ENCODE assay signal across 10 cellular contexts in the genomic region with DNA sequence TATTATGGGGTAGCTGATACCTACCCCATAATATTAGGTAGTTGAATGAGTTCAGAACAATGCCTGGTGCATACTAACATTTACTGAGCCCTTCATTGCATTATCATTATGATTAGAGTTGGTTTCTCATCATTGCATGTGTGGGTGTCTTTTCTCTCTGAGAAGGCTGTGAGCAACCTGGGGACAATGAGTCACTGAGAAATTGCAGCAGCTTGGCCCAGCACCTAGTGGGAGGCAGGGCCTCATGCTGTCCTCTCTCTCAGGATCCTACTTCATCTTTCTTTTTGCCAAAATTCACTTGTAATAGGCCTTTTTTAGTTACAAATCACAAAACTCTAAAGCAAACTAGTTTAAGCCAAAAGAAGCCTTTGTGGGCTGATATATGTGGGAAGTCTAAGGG. TPM values are rescaled to one million over a fixed set of nuclear protein-coding genes. Genes with fewer than 3 reads are reported as not detected.
DNase-seq lines count a peak whose midpoint lies in the region; ATAC-seq and TF ChIP-seq lines count a peak whose summit lies in the region.
"Had no signal": no experiment of that assay in that cellular context is flagged by ENCODE, and none has a peak within 500 bp of the region (broad histone marks: within the 10 kb centered on the region; RNA-seq: fewer than 3 reads in every experiment).

No MANE protein-coding gene starts in this region.

- H3K27ac ChIP-seq in HUES48 (ENCODE audit: low read depth, low read length): peak overlapping the region; percentile 50

- H3K36me3 Mint-ChIP-seq in activated naive CD4-positive, alpha-beta T cell treated with anti-CD3 and anti-CD28 coated beads, Interleukin-2, amount 50 U/mL, for 72 hours: peaks cover 21 to 26% of the 10 kb centered on the region in 2 donors
- peaks cover 27% of the 10 kb centered on the region for H3K36me3 Mint-ChIP-seq in nephron (ENCODE audit: low read depth)

- H3K9me3 Mint-ChIP-seq in activated naive CD4-positive, alpha-beta T cell treated with anti-CD3 and anti-CD28 coated beads, Interleukin-2, amount 50 U/mL, for 72 hours: peaks cover 0 to 3% of the 10 kb centered on the region in 2 donors
- no peaks in the 10 kb centered on the region for H3K9me3 Mint-ChIP-seq in nephron

- no peaks in the 10 kb centered on the region for H3K27me3 ChIP-seq in HUES48 (ENCODE audit: control insufficient read depth, insufficient read depth, low read length)

- no peak for TF ChIP-seq CTCF in nephron (IDR thresholded peaks at IDR 0.05; ENCODE audit: unreplicated experiment in 3 of 3)

- no peak overlapping the region for H3K9ac ChIP-seq in HUES48 (ENCODE audit: low read depth, low read length)

- no peak overlapping the region for H3K4me3 Mint-ChIP-seq in nephron

- no peaks in the 10 kb centered on the region; the same call in 1 of the 2 replicates for H3K4me1 ChIP-seq in HUES48 (ENCODE audit: control insufficient read depth, insufficient read depth, low read length)

- H3K4me1 Mint-ChIP-seq in nephron: peaks cover 41% of the 10 kb centered on the region

- peak; percentile 86 to 94 for ATAC-seq in activated naive CD4-positive, alpha-beta T cell treated with anti-CD3 and anti-CD28 coated beads, Interleukin-2, amount 50 U/mL, for 72 hours
- ATAC-seq in GM21515 (IDR thresholded peaks at IDR 0.05; ENCODE audit: unreplicated experiment) (no peak), HG03139 (IDR thresholded peaks at IDR 0.05; ENCODE audit: unreplicated experiment) (no peak)

- peaks cover 27% of the 10 kb centered on the region for H3K36me3 ChIP-seq in HUES48 (ENCODE audit: control insufficient read depth, insufficient read depth, low read length)

- H3K27me3 Mint-ChIP-seq in nephron (ENCODE audit: low read depth): no peaks in the 10 kb centered on the region

- DNase-seq in AG08395 (ENCODE audit: low spot score) (peak; percentile 79), NCI-H2107 (lab: John Stamatoyannopoulos, UW) (no peak), DMS79 (lab: John Stamatoyannopoulos, UW) (no peak)
- DNase-seq in activated naive CD4-positive, alpha-beta T cell treated with anti-CD3 and anti-CD28 coated beads, Interleukin-2, amount 50 U/mL, for 72 hours (ENCODE audit: low spot score in 2 of 2): peak; percentile 59 to 66
- DNase-seq: kidney, NCI-H446 treated with DMSO at 0.1 percent for 48 hours had no signal

- no peaks in the 10 kb centered on the region for H3K9me3 ChIP-seq in HUES48 (ENCODE audit: control insufficient read depth, insufficient read depth, low read length)

- H3K4me3 ChIP-seq in HUES48 (ENCODE audit: low read depth, low read length): no peak overlapping the region

- H3K27ac Mint-ChIP-seq in activated naive CD4-positive, alpha-beta T cell treated with anti-CD3 and anti-CD28 coated beads, Interleukin-2, amount 50 U/mL, for 72 hours: peak overlapping the region; percentile 95 to 98
- H3K27ac Mint-ChIP-seq in nephron: peak overlapping the region in 2 of 3 experiments; percentile 85 to 93

RNA-seq across cellular contexts. Expression of a gene that starts 8.4 kb away (rescaled TPM):
- total RNA-seq in activated naive CD4-positive, alpha-beta T cell treated with anti-CD3 and anti-CD28 coated beads, Interleukin-2, amount 50 U/mL, for 72 hours: 10 to 100 TPM; 23.8 to 45.1 TPM

RNA-seq across cellular contexts. Expression of a gene that starts 14.2 kb away (rescaled TPM):
- 10 to 100 TPM; 47.5 to 92.3 TPM for total RNA-seq in activated naive CD4-positive, alpha-beta T cell treated with anti-CD3 and anti-CD28 coated beads, Interleukin-2, amount 50 U/mL, for 72 hours

RNA-seq across cellular contexts. Expression of a gene that starts 14.8 kb away (rescaled TPM):
- 100 to 1,000 TPM; 125 to 265 TPM for total RNA-seq in activated naive CD4-positive, alpha-beta T cell treated with anti-CD3 and anti-CD28 coated beads, Interleukin-2, amount 50 U/mL, for 72 hours

RNA-seq across cellular contexts. Expression of a gene that starts 28.4 kb away (rescaled TPM):
- total RNA-seq in activated naive CD4-positive, alpha-beta T cell treated with anti-CD3 and anti-CD28 coated beads, Interleukin-2, amount 50 U/mL, for 72 hours: 10 to 100 TPM; 34.8 to 58.0 TPM

RNA-seq across cellular contexts. Expression of a gene that starts 32.0 kb away (rescaled TPM):
- total RNA-seq in activated naive CD4-positive, alpha-beta T cell treated with anti-CD3 and anti-CD28 coated beads, Interleukin-2, amount 50 U/mL, for 72 hours: 100 to 1,000 TPM in 1 of 2 donors, 10 to 100 TPM in 1; 78.1 to 121 TPM

Comparison
In these comparisons a context has a peak if more than half of its experiments do, and no peak if none do; other contexts are left out.
1. DNase-seq: peak in AG08395 (single experiment) and activated naive CD4-positive, alpha-beta T cell treated with anti-CD3 and anti-CD28 coated beads, Interleukin-2, amount 50 U/mL, for 72 hours (2 of 2); none in NCI-H2107 (single experiment) and DMS79 (single experiment).
2. ATAC-seq: peak in activated naive CD4-positive, alpha-beta T cell treated with anti-CD3 and anti-CD28 coated beads, Interleukin-2, amount 50 U/mL, for 72 hours (2 of 2); none in GM21515 (single experiment) and HG03139 (single experiment).